Comparison of ENCODE assay signal across 10 cellular contexts in the genomic region with DNA sequence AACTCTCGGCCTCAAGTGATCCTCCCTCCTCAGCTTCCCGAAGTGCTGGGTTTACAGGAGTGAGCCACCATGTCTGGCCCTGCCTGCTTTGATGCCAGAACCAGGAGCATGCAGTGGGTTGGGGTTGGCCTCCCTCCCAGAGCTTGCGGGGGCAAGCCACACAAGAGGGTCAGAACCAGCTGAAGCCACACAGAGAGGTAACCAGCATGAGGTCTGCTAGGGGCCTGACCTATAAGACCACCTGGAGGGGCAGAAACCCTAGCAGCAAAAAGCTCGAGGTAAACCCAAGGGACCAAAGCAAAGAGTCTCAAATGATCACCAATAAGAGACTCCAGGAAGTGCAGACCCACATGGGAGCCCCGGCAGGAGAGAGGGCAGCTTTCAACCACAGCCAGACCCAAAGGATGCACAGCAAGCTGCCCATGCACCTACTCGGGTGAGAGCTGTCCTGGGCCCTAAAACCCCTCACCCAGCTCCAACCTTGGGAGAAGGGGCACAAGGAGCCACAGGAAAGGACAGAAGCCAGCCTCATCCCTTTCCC.
A peak's percentile ranks its signal among the peaks of the same experiment; 100 is the strongest.
DNase-seq lines count a peak whose midpoint lies in the region; ATAC-seq, FAIRE-seq and TF ChIP-seq lines count a peak whose summit lies in the region.
"Had no signal": no experiment of that assay in that cellular context is flagged by ENCODE, and none has a peak within 500 bp of the region (broad histone marks: within the 10 kb centered on the region; RNA-seq: fewer than 3 reads in every experiment).

No MANE protein-coding gene starts in this region.

- in situ Hi-C loops in GM12878 (cut with MboI) = no loop called here

- CTCF ChIA-PET in GM12878 (lab: Yijun Ruan, JAX) = interaction anchor here (1.0 to 3.4 kb wide), 11 partner anchors 9 to 68 kb away, joined by 3 to 13 read pairs (median 5); no protein-coding TSS in a partner anchor

- H3K4me1 ChIP-seq in GM12878 (ENCODE audit: control insufficient read depth, insufficient read depth, low read length) = peaks cover 53% of the 10 kb centered on the region

- no peak for DNase-seq in activated naive CD4-positive, alpha-beta T cell treated with anti-CD3 and anti-CD28 coated beads, Interleukin-2, amount 50 U/mL, for 72 hours (ENCODE audit: low spot score in 2 of 2)
- DNase-seq in activated naive CD4-positive, alpha-beta T cell treated with Interleukin-2 at 50 U/mL for 16 hours = no peak
- no peak for DNase-seq in GM12878 (ENCODE audit: low read depth, low spot score)
- no peak for DNase-seq in mesothelial cell of epicardium (ENCODE audit: low spot score in 2 of 2, unreplicated experiment in 2 of 2)
- peak; percentile 53 for DNase-seq in ureter (ENCODE audit: low spot score)
- no peak for DNase-seq in SW 1271 (lab: John Stamatoyannopoulos, UW)
- DNase-seq: NCI-H1092 had no signal

- WGBS in GM12878 (ENCODE audit: insufficient coverage, insufficient replicate concordance, low lambda C conversion rate, missing lambda C conversion rate) = 35% methylated on average over 6 of the region's 6 CpGs

- TF ChIP-seq RAD21 in GM12878 (IDR thresholded peaks at IDR 0.05; ENCODE audit: insufficient read depth, low read depth, low read length) = no peak

- TF ChIP-seq CTCF in GM12878 (IDR thresholded peaks at IDR 0.05 in 2 of 3, conservative IDR thresholded peaks at IDR 0.05 in 1 of 3; ENCODE audit: control insufficient read depth in 2 of 3, extremely low read depth in 1 of 3, insufficient read depth in 1 of 3, low read depth in 3 of 3, low read length in 3 of 3) = no peak
- TF ChIP-seq CTCF in mesothelial cell of epicardium (IDR thresholded peaks at IDR 0.05; ENCODE audit: unreplicated experiment) = no peak

- no peaks in the 10 kb centered on the region for H3K36me3 ChIP-seq in GM12878 (ENCODE audit: control insufficient read depth in 2 of 2, insufficient read depth in 2 of 2, low read length in 1 of 2)

- FAIRE-seq in GM12878 (lab: Jason Lieb, UNC) = no peak

- peak overlapping the region; percentile 65 for H3K9ac ChIP-seq in GM12878 (ENCODE audit: control insufficient read depth, insufficient read depth, low read length)

- TSS peak; percentile 98 for BruUV-seq in GM12878 (replicated peaks; lab: Mats Ljungman, UMichigan)

- H3K27ac ChIP-seq in GM12878 (ENCODE audit: control insufficient read depth, insufficient read depth) = peak overlapping the region; percentile 90

- peak overlapping the region; percentile 56; the same call in 1 of the 2 replicates for H3K4me2 ChIP-seq in GM12878 (ENCODE audit: control insufficient read depth, insufficient read depth)

- no peaks in the 10 kb centered on the region for H3K9me3 ChIP-seq in GM12878 (replicated peaks; ENCODE audit: control insufficient read depth, insufficient read depth, low read length)

- no peak overlapping the region for H3K4me3 ChIP-seq in GM12878

- intact Hi-C loops in GM12878 (cut with micrococcal nuclease; ENCODE audit: unreplicated experiment) = no loop called here

- H3K4me3 Mint-ChIP-seq in mesothelial cell of epicardium = no peak overlapping the region
- H3K4me3 Mint-ChIP-seq: activated naive CD4-positive, alpha-beta T cell treated with anti-CD3 and anti-CD28 coated beads, Interleukin-2, amount 50 U/mL, for 24 hours had no signal

- no peaks in the 10 kb centered on the region for H3K27me3 Mint-ChIP-seq in mesothelial cell of epicardium (ENCODE audit: low read depth)
- H3K27me3 Mint-ChIP-seq: activated naive CD4-positive, alpha-beta T cell treated with anti-CD3 and anti-CD28 coated beads, Interleukin-2, amount 50 U/mL, for 24 hours had no signal

- no peaks in the 10 kb centered on the region for H3K9me3 Mint-ChIP-seq in activated naive CD4-positive, alpha-beta T cell treated with anti-CD3 and anti-CD28 coated beads, Interleukin-2, amount 50 U/mL, for 72 hours
- H3K9me3 Mint-ChIP-seq in mesothelial cell of epicardium = no peaks in the 10 kb centered on the region
- H3K9me3 Mint-ChIP-seq: activated naive CD4-positive, alpha-beta T cell treated with anti-CD3 and anti-CD28 coated beads, Interleukin-2, amount 50 U/mL, for 24 hours had no signal

- H3K27me3 ChIP-seq in GM12878 (replicated peaks in 1 of 2; ENCODE audit: control insufficient read depth in 2 of 2, insufficient read depth in 2 of 2, low read length in 1 of 2) = no peaks in the 10 kb centered on the region

- H3K4me1 Mint-ChIP-seq in mesothelial cell of epicardium = peaks cover 34% of the 10 kb centered on the region

- no peak for TF ChIP-seq EP300 in GM12878 (IDR thresholded peaks at IDR 0.05; ENCODE audit: borderline replicate concordance in 1 of 2, control insufficient read depth in 1 of 2, low read depth in 2 of 2, low read length in 2 of 2)

- H3K36me3 Mint-ChIP-seq in activated naive CD4-positive, alpha-beta T cell treated with anti-CD3 and anti-CD28 coated beads, Interleukin-2, amount 50 U/mL, for 72 hours = peaks cover 0 to 4% of the 10 kb centered on the region in 2 donors
- H3K36me3 Mint-ChIP-seq in mesothelial cell of epicardium = no peaks in the 10 kb centered on the region
- H3K36me3 Mint-ChIP-seq: activated naive CD4-positive, alpha-beta T cell treated with anti-CD3 and anti-CD28 coated beads, Interleukin-2, amount 50 U/mL, for 24 hours had no signal

- RAD21 ChIA-PET in GM12878 (lab: Charles Lee; ENCODE audit: unreplicated experiment) = interaction anchor here (0.6 to 5.5 kb wide), 16 partner anchors 8 to 548 kb away, joined by 3 to 49 read pairs (median 4); no protein-coding TSS in a partner anchor

- no peak for ATAC-seq in activated naive CD4-positive, alpha-beta T cell treated with anti-CD3 and anti-CD28 coated beads, Interleukin-2, amount 50 U/mL, for 72 hours
- ATAC-seq in GM12878 = peak; percentile 47
- ATAC-seq in HG03139 (IDR thresholded peaks at IDR 0.05; ENCODE audit: unreplicated experiment) = no peak
- ATAC-seq in HG03469 (IDR thresholded peaks at IDR 0.05; ENCODE audit: unreplicated experiment) = no peak

- POLR2A ChIA-PET in GM12878 (lab: Charles Lee) = interaction anchor here (0.8 to 2.0 kb wide), 13 partner anchors 9 to 69 kb away, joined by 3 to 11 read pairs (median 5); no protein-coding TSS in a partner anchor

- H3K79me2 ChIP-seq in GM12878 (ENCODE audit: control insufficient read depth, insufficient read depth, low read length) = no peaks in the 10 kb centered on the region

- no peak overlapping the region for H2AFZ ChIP-seq in GM12878 (ENCODE audit: control insufficient read depth, low read depth, low read length)

- SMC1A ChIA-PET in GM12878 (lab: Charles Lee; ENCODE audit: uncharacterized antibody, unreplicated experiment) = interaction anchor here (0.6 to 10.3 kb wide), 19 partner anchors 10 to 83 kb away, joined by 3 to 90 read pairs (median 4); no protein-coding TSS in a partner anchor

- no peaks in the 10 kb centered on the region for H4K20me1 ChIP-seq in GM12878 (ENCODE audit: control insufficient read depth, insufficient read depth)

- TF ChIP-seq POLR2A in GM12878 (IDR thresholded peaks at IDR 0.05; ENCODE audit: low read depth, low read length) = no peak

- peak overlapping the region; percentile 83 to 95 for H3K27ac Mint-ChIP-seq in activated naive CD4-positive, alpha-beta T cell treated with anti-CD3 and anti-CD28 coated beads, Interleukin-2, amount 50 U/mL, for 72 hours
- peak overlapping the region; percentile 93 for H3K27ac Mint-ChIP-seq in mesothelial cell of epicardium

TF ChIP-seq in GM12878, 131 proteins besides CTCF, POLR2A, EP300 and RAD21 (continues in another document):
- 0 out of 2 replicates have a peak, but pooled peaks have one; percentile 21 for TF ChIP-seq POLR2AphosphoS5 (IDR thresholded peaks at IDR 0.05; ENCODE audit: low read length)
- 0 out of 2 replicates have a peak, but pooled peaks have one; percentile 18 for TF ChIP-seq GATAD2B (conservative IDR thresholded peaks at IDR 0.05; ENCODE audit: low read depth)
- 0 out of 2 replicates have a peak, but pooled peaks have one; percentile 19 for TF ChIP-seq NR2F1 (conservative IDR thresholded peaks at IDR 0.05)
- 0 out of 2 replicates have a peak, but pooled peaks have one; percentile 41 for TF ChIP-seq BACH1 (IDR thresholded peaks at IDR 0.05; ENCODE audit: borderline replicate concordance)
- no peak for TF ChIP-seq ETV6 (conservative IDR thresholded peaks at IDR 0.05 in 1 of 2, IDR thresholded peaks at IDR 0.05 in 1 of 2; ENCODE audit: borderline replicate concordance in 1 of 2, low read depth in 1 of 2)
- TF ChIP-seq, protein P1, sequence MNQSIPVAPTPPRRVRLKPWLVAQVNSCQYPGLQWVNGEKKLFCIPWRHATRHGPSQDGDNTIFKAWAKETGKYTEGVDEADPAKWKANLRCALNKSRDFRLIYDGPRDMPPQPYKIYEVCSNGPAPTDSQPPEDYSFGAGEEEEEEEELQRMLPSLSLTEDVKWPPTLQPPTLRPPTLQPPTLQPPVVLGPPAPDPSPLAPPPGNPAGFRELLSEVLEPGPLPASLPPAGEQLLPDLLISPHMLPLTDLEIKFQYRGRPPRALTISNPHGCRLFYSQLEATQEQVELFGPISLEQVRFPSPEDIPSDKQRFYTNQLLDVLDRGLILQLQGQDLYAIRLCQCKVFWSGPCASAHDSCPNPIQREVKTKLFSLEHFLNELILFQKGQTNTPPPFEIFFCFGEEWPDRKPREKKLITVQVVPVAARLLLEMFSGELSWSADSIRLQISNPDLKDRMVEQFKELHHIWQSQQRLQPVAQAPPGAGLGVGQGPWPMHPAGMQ (IDR thresholded peaks at IDR 0.05; ENCODE audit: borderline replicate concordance) = no peak
